ENCODE assay signal across 1 cellular context in the genomic region with DNA sequence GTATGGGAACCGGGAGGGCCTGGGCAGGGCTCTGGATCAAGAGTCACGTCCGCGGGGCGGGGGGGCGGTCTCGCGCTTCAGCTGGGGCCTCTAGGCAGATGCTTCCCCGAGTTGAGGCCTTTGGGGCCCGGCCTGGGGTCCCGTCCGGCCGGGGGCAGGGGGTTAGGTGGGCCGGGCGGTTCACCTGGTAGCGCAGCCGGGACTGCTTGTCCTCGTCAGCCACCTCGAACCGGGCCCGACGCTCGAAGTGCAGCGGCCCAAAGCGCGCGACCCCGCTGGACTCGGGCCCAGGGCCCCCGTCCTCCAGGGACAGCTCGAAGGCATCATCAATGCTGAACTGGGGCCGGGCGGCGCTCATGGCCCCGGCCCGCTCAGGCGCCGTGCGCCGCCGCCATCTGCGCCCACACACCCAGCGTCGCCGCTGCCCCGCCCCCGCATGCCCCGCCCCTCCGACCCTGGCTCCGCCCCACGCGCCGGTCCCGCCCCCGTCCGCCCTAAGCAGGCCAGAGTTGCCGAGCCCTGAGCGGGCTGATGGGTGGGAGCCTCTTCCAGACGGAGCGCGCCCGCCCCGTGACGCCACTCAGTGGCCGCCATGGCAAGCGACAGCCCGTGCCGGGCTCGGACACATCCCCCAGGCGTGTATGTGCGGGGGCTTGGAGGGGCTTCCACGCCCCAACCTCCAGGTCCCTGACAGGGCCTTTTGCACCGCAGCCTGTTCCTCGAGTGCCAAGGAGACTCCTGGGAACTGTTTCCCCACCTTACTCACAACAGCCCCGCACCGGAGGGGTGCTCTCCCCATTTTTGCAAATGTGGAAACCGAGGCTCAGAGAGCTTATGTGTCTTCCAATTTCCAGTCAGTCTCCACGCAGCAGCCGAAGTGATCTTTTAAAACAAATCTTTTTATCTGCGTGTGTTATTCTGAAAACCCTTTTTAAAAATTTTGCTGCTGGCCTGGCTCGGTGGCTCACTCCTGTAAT.
TF ChIP-seq lines count a peak whose summit lies in the region.

A gene with protein sequence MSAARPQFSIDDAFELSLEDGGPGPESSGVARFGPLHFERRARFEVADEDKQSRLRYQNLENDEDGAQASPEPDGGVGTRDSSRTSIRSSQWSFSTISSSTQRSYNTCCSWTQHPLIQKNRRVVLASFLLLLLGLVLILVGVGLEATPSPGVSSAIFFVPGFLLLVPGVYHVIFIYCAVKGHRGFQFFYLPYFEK (minus strand): TSS at position 417 of the 977 bp plus-strand sequence. CDS start 59 bp downstream, at position 358.

TF ChIP-seq in K562, 482 proteins besides CTCF, POLR2A, EP300 and RAD21 (continued from another document and continues in another):
- TF ChIP-seq, protein P1, sequence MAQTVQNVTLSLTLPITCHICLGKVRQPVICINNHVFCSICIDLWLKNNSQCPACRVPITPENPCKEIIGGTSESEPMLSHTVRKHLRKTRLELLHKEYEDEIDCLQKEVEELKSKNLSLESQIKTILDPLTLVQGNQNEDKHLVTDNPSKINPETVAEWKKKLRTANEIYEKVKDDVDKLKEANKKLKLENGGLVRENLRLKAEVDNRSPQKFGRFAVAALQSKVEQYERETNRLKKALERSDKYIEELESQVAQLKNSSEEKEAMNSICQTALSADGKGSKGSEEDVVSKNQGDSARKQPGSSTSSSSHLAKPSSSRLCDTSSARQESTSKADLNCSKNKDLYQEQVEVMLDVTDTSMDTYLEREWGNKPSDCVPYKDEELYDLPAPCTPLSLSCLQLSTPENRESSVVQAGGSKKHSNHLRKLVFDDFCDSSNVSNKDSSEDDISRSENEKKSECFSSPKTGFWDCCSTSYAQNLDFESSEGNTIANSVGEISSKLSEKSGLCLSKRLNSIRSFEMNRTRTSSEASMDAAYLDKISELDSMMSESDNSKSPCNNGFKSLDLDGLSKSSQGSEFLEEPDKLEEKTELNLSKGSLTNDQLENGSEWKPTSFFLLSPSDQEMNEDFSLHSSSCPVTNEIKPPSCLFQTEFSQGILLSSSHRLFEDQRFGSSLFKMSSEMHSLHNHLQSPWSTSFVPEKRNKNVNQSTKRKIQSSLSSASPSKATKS (CRISPR knock-in tag; IDR thresholded peaks at IDR 0.05), result no peak
- TF ChIP-seq NR1H2 (CRISPR knock-in tag; IDR thresholded peaks at IDR 0.05) (0 out of 2 replicates have a peak, but pooled peaks have one; percentile 3), HDGF (IDR thresholded peaks at IDR 0.05) (0 out of 2 replicates have a peak, but pooled peaks have one; percentile 42), ETV1 (tag; conservative IDR thresholded peaks at IDR 0.05; ENCODE audit: low read depth) (no peak), CHCHD3 (CRISPR knock-in tag; IDR thresholded peaks at IDR 0.05) (no peak), IRF2 (CRISPR knock-in tag; IDR thresholded peaks at IDR 0.05) (no peak), KLF1 (tag; IDR thresholded peaks at IDR 0.05) (no peak), SAP30 (IDR thresholded peaks at IDR 0.05; ENCODE audit: borderline replicate concordance, insufficient read depth, low read depth, low read length, poor library complexity, severe bottlenecking) (peak; percentile 57), ZKSCAN1 (IDR thresholded peaks at IDR 0.05; ENCODE audit: low read depth, low read length) (no peak), THRAP3 (IDR thresholded peaks at IDR 0.05; ENCODE audit: borderline replicate concordance) (no peak), ZNF444 (CRISPR knock-in tag; IDR thresholded peaks at IDR 0.05) (no peak), CREBBP (IDR thresholded peaks at IDR 0.05; ENCODE audit: low read depth, low read length) (no peak), ZNF23 (CRISPR knock-in tag; IDR thresholded peaks at IDR 0.05) (no peak), CBX8 (IDR thresholded peaks at IDR 0.05; ENCODE audit: borderline replicate concordance, extremely low read depth, low read depth, low read length, poor library complexity, severe bottlenecking) (no peak), ZFX (CRISPR knock-in tag; IDR thresholded peaks at IDR 0.05) (peak; percentile 86), RBFOX2 (IDR thresholded peaks at IDR 0.05; ENCODE audit: low read depth, low read length) (peak; percentile 91), TOE1 (IDR thresholded peaks at IDR 0.05; ENCODE audit: borderline replicate concordance) (peak; percentile 81), TOE1 (CRISPR knock-in tag; IDR thresholded peaks at IDR 0.05; ENCODE audit: borderline replicate concordance, low read depth) (no peak), TAF7 (tag; IDR thresholded peaks at IDR 0.05) (peak; percentile 59; the same call in 1 of the 2 replicates), RUNX1 (IDR thresholded peaks at IDR 0.05; ENCODE audit: low read depth) (no peak), XRCC5 (IDR thresholded peaks at IDR 0.05; ENCODE audit: low read depth, low read length) (peak; percentile 84), DNMT1 (IDR thresholded peaks at IDR 0.05) (no peak), ZBTB8A (IDR thresholded peaks at IDR 0.05; ENCODE audit: partially characterized antibody) (no peak)
- TF ChIP-seq, protein P2, sequence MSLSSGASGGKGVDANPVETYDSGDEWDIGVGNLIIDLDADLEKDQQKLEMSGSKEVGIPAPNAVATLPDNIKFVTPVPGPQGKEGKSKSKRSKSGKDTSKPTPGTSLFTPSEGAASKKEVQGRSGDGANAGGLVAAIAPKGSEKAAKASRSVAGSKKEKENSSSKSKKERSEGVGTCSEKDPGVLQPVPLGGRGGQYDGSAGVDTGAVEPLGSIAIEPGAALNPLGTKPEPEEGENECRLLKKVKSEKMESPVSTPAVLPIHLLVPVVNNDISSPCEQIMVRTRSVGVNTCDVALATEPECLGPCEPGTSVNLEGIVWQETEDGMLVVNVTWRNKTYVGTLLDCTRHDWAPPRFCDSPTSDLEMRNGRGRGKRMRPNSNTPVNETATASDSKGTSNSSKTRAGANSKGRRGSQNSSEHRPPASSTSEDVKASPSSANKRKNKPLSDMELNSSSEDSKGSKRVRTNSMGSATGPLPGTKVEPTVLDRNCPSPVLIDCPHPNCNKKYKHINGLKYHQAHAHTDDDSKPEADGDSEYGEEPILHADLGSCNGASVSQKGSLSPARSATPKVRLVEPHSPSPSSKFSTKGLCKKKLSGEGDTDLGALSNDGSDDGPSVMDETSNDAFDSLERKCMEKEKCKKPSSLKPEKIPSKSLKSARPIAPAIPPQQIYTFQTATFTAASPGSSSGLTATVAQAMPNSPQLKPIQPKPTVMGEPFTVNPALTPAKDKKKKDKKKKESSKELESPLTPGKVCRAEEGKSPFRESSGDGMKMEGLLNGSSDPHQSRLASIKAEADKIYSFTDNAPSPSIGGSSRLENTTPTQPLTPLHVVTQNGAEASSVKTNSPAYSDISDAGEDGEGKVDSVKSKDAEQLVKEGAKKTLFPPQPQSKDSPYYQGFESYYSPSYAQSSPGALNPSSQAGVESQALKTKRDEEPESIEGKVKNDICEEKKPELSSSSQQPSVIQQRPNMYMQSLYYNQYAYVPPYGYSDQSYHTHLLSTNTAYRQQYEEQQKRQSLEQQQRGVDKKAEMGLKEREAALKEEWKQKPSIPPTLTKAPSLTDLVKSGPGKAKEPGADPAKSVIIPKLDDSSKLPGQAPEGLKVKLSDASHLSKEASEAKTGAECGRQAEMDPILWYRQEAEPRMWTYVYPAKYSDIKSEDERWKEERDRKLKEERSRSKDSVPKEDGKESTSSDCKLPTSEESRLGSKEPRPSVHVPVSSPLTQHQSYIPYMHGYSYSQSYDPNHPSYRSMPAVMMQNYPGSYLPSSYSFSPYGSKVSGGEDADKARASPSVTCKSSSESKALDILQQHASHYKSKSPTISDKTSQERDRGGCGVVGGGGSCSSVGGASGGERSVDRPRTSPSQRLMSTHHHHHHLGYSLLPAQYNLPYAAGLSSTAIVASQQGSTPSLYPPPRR (CRISPR knock-in tag; IDR thresholded peaks at IDR 0.05; ENCODE audit: borderline replicate concordance), result no peak
- TF ChIP-seq, protein P3, sequence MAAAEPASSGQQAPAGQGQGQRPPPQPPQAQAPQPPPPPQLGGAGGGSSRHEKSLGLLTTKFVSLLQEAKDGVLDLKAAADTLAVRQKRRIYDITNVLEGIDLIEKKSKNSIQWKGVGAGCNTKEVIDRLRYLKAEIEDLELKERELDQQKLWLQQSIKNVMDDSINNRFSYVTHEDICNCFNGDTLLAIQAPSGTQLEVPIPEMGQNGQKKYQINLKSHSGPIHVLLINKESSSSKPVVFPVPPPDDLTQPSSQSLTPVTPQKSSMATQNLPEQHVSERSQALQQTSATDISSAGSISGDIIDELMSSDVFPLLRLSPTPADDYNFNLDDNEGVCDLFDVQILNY (CRISPR knock-in tag; IDR thresholded peaks at IDR 0.05), result no peak
- TF ChIP-seq, protein P4, sequence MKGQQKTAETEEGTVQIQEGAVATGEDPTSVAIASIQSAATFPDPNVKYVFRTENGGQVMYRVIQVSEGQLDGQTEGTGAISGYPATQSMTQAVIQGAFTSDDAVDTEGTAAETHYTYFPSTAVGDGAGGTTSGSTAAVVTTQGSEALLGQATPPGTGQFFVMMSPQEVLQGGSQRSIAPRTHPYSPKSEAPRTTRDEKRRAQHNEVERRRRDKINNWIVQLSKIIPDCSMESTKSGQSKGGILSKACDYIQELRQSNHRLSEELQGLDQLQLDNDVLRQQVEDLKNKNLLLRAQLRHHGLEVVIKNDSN (CRISPR knock-in tag; IDR thresholded peaks at IDR 0.05), result peak; percentile 66
- TF ChIP-seq, protein P5, sequence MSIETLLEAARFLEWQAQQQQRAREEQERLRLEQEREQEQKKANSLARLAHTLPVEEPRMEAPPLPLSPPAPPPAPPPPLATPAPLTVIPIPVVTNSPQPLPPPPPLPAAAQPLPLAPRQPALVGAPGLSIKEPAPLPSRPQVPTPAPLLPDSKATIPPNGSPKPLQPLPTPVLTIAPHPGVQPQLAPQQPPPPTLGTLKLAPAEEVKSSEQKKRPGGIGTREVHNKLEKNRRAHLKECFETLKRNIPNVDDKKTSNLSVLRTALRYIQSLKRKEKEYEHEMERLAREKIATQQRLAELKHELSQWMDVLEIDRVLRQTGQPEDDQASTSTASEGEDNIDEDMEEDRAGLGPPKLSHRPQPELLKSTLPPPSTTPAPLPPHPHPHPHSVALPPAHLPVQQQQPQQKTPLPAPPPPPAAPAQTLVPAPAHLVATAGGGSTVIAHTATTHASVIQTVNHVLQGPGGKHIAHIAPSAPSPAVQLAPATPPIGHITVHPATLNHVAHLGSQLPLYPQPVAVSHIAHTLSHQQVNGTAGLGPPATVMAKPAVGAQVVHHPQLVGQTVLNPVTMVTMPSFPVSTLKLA (conservative IDR thresholded peaks at IDR 0.05), result peak; percentile 70 to 80; a peak in 3 of 4 replicates
- TF ChIP-seq, protein P6, sequence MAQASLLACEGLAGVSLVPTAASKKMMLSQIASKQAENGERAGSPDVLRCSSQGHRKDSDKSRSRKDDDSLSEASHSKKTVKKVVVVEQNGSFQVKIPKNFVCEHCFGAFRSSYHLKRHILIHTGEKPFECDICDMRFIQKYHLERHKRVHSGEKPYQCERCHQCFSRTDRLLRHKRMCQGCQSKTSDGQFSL (CRISPR knock-in tag; IDR thresholded peaks at IDR 0.05), result 0 out of 2 replicates have a peak, but pooled peaks have one; percentile 71
- TF ChIP-seq, protein P6 (tag; IDR thresholded peaks at IDR 0.05), result no peak
- TF ChIP-seq, protein P7, sequence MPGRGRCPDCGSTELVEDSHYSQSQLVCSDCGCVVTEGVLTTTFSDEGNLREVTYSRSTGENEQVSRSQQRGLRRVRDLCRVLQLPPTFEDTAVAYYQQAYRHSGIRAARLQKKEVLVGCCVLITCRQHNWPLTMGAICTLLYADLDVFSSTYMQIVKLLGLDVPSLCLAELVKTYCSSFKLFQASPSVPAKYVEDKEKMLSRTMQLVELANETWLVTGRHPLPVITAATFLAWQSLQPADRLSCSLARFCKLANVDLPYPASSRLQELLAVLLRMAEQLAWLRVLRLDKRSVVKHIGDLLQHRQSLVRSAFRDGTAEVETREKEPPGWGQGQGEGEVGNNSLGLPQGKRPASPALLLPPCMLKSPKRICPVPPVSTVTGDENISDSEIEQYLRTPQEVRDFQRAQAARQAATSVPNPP (IDR thresholded peaks at IDR 0.05; ENCODE audit: borderline replicate concordance, insufficient read depth, insufficient read length), result no peak
- TF ChIP-seq, protein P8, sequence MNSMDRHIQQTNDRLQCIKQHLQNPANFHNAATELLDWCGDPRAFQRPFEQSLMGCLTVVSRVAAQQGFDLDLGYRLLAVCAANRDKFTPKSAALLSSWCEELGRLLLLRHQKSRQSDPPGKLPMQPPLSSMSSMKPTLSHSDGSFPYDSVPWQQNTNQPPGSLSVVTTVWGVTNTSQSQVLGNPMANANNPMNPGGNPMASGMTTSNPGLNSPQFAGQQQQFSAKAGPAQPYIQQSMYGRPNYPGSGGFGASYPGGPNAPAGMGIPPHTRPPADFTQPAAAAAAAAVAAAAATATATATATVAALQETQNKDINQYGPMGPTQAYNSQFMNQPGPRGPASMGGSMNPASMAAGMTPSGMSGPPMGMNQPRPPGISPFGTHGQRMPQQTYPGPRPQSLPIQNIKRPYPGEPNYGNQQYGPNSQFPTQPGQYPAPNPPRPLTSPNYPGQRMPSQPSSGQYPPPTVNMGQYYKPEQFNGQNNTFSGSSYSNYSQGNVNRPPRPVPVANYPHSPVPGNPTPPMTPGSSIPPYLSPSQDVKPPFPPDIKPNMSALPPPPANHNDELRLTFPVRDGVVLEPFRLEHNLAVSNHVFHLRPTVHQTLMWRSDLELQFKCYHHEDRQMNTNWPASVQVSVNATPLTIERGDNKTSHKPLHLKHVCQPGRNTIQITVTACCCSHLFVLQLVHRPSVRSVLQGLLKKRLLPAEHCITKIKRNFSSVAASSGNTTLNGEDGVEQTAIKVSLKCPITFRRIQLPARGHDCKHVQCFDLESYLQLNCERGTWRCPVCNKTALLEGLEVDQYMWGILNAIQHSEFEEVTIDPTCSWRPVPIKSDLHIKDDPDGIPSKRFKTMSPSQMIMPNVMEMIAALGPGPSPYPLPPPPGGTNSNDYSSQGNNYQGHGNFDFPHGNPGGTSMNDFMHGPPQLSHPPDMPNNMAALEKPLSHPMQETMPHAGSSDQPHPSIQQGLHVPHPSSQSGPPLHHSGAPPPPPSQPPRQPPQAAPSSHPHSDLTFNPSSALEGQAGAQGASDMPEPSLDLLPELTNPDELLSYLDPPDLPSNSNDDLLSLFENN (IDR thresholded peaks at IDR 0.05; ENCODE audit: low read depth in 2 of 2, low read length in 2 of 2), result peak; percentile 24 to 91; a peak in 2 of 4 replicates
- TF ChIP-seq, protein P9, sequence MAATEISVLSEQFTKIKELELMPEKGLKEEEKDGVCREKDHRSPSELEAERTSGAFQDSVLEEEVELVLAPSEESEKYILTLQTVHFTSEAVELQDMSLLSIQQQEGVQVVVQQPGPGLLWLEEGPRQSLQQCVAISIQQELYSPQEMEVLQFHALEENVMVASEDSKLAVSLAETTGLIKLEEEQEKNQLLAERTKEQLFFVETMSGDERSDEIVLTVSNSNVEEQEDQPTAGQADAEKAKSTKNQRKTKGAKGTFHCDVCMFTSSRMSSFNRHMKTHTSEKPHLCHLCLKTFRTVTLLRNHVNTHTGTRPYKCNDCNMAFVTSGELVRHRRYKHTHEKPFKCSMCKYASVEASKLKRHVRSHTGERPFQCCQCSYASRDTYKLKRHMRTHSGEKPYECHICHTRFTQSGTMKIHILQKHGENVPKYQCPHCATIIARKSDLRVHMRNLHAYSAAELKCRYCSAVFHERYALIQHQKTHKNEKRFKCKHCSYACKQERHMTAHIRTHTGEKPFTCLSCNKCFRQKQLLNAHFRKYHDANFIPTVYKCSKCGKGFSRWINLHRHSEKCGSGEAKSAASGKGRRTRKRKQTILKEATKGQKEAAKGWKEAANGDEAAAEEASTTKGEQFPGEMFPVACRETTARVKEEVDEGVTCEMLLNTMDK (IDR thresholded peaks at IDR 0.05; ENCODE audit: borderline replicate concordance, insufficient read depth, low read depth, low read length, poor library complexity, severe bottlenecking), result no peak
